Comparison of ENCODE assay signal across 28 cellular contexts in genomic region chr2:214233164-214233563, GRCh38.
"Had no signal": no experiment of that assay in that cellular context is flagged by ENCODE, and none has a peak within 500 bp of the region (broad histone marks: within the 10 kb centered on the region; RNA-seq: fewer than 3 reads in every experiment).

No MANE protein-coding gene starts in this region.

- H3K4me3 ChIP-seq: colonic mucosa, coronary artery, dorsolateral prefrontal cortex, esophagus muscularis mucosa, esophagus squamous epithelium, gastrocnemius medialis, gastroesophageal sphincter, heart left ventricle, heart right ventricle had no signal

- DNase-seq: colonic mucosa; cortex of kidney; dermis blood vessel endothelial cell; dorsolateral prefrontal cortex; effector CD4-positive, alpha-beta T cell; effector CD8-positive, alpha-beta T cell; effector memory CD4-positive, alpha-beta T cell; effector memory CD8-positive, alpha-beta T cell; endodermal cell; erythroblast; esophagus squamous epithelium; foreskin fibroblast; foreskin keratinocyte; foreskin melanocyte; gastrocnemius medialis; glutamatergic neuron; head of caudate nucleus; heart left ventricle; heart right ventricle had no signal

- H3K4me1 ChIP-seq: colonic mucosa, esophagus muscularis mucosa, esophagus squamous epithelium, foreskin keratinocyte, gastrocnemius medialis, gastroesophageal sphincter, heart left ventricle, heart right ventricle had no signal

- H3K9me3 ChIP-seq: colonic mucosa, esophagus muscularis mucosa, esophagus squamous epithelium, gastrocnemius medialis, gastroesophageal sphincter, heart left ventricle had no signal

- H3K27me3 ChIP-seq: colonic mucosa, dorsolateral prefrontal cortex, esophagus muscularis mucosa, esophagus squamous epithelium, foreskin keratinocyte, gastrocnemius medialis, gastroesophageal sphincter, heart left ventricle, heart right ventricle had no signal

- ATAC-seq: effector memory CD8-positive, alpha-beta T cell; esophagus mucosa; foreskin keratinocyte; gastrocnemius medialis; gastroesophageal sphincter; heart left ventricle; heart right ventricle had no signal

- H3K27ac ChIP-seq: colonic mucosa, coronary artery, dorsolateral prefrontal cortex, epithelial cell of prostate, esophagus muscularis mucosa, esophagus squamous epithelium, foreskin keratinocyte, gastrocnemius medialis, gastroesophageal sphincter, heart left ventricle, heart right ventricle had no signal

- H3K36me3 ChIP-seq: colonic mucosa, esophagus muscularis mucosa, esophagus squamous epithelium, gastrocnemius medialis, gastroesophageal sphincter, heart left ventricle, heart right ventricle had no signal

- FAIRE-seq: colon, endometrium, endothelial cell of umbilical vein, frontal cortex had no signal
